ENCODE assay signal across 10 cellular contexts in the genomic region with DNA sequence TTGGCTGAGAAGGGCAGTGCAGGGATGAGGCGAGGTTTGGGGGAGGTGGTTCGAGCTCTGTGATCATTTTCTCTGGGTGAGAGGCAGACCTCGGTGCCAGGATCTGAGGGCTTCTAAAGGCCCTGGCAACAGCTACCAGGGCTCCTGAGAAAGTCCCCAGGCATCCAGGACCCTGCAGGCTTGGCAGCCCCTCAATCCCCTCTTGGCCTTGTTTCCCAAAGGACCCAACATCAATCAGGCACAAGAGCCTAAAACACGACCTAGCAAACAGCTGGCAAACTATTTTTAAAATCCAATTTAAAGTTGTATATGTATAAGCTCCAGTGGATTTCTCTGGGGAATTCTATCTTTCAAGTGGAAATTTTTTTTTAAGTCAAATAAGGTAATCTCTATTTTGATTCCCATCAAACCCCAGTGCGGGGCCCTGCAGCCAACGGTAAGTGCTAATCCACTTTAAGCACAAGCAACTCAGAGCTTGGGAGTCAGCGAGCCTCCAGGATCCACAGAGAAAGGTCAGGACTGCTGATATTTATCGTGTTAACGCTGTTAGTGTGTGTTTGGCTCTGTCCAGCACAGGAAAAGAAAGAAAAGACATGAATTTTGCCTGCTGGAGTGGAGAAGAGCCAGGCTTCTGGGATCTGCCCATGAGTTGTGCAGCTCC. TPM values are rescaled to one million over a fixed set of nuclear protein-coding genes. Genes with fewer than 3 reads are reported as not detected.
DNase-seq lines count a peak whose midpoint lies in the region; TF ChIP-seq lines count a peak whose summit lies in the region.
"Had no signal": no experiment of that assay in that cellular context is flagged by ENCODE, and none has a peak within 500 bp of the region (broad histone marks: within the 10 kb centered on the region; RNA-seq: fewer than 3 reads in every experiment).

No MANE protein-coding gene starts in this region.

- H3K36me3 ChIP-seq in thyroid gland: no peaks in the 10 kb centered on the region

- peaks cover 0 to 3% of the 10 kb centered on the region in 2 donors for H3K4me1 ChIP-seq in thyroid gland

- no peak for TF ChIP-seq POLR2A in thyroid gland (IDR thresholded peaks at IDR 0.05)

- no peak for TF ChIP-seq CTCF in mesothelial cell of epicardium (IDR thresholded peaks at IDR 0.05; ENCODE audit: unreplicated experiment)
- TF ChIP-seq CTCF in thyroid gland (IDR thresholded peaks at IDR 0.05): no peak
- TF ChIP-seq CTCF in GM20000 (IDR thresholded peaks at IDR 0.05; ENCODE audit: extremely low read depth, missing control alignments): no peak

- peaks cover 5% of the 10 kb centered on the region for H3K27me3 Mint-ChIP-seq in mesothelial cell of epicardium (ENCODE audit: low read depth)

- no peaks in the 10 kb centered on the region for H3K36me3 Mint-ChIP-seq in mesothelial cell of epicardium

- no peaks in the 10 kb centered on the region for H3K9me3 Mint-ChIP-seq in mesothelial cell of epicardium
- H3K9me3 Mint-ChIP-seq: immature natural killer cell had no signal

- WGBS in thyroid gland, 2 donors: 50 to 52% methylated on average over 9 of the region's 9 CpGs

- peak; percentile 21 for DNase-seq in NCI-H2227 (lab: John Stamatoyannopoulos, UW; ENCODE audit: unreplicated experiment)
- DNase-seq in caudate nucleus (lab: John Stamatoyannopoulos, UW): peak in 14 of 61 donors; percentile 7 to 76 (median 40)
- no peak for DNase-seq in mesothelial cell of epicardium (ENCODE audit: low spot score in 2 of 2, unreplicated experiment in 2 of 2)
- peak in 1 of 2 donors; percentile 10 for DNase-seq in thyroid gland
- no peak for DNase-seq in effector CD8-positive, alpha-beta T cell (lab: John Stamatoyannopoulos, UW)
- no peak for DNase-seq in NCI-H1930 (lab: John Stamatoyannopoulos, UW)
- no peak for DNase-seq in GM20000 (ENCODE audit: low spot score)
- DNase-seq: cortex of kidney, immature natural killer cell, NCI-H1105 treated with DMSO at 0.1 percent for 48 hours had no signal

- intact Hi-C loops in thyroid gland (cut with DNase I): no loop called here

- H3K4me3 Mint-ChIP-seq in mesothelial cell of epicardium: no peak overlapping the region
- H3K4me3 Mint-ChIP-seq: immature natural killer cell had no signal

- no peaks in the 10 kb centered on the region for H3K9me3 ChIP-seq in thyroid gland

- no peaks in the 10 kb centered on the region for H3K27me3 ChIP-seq in thyroid gland

- peak overlapping the region; percentile 88 for H3K27ac Mint-ChIP-seq in mesothelial cell of epicardium
- H3K27ac Mint-ChIP-seq: immature natural killer cell had no signal

- peaks cover 33% of the 10 kb centered on the region for H3K4me1 Mint-ChIP-seq in mesothelial cell of epicardium
- H3K4me1 Mint-ChIP-seq: immature natural killer cell had no signal

- H3K27ac ChIP-seq in caudate nucleus (ENCODE audit: low read depth, low read length): peak overlapping the region; percentile 85
- H3K27ac ChIP-seq in thyroid gland: peak overlapping the region in 2 of 3 donors; percentile 0 to 16

- H3K4me3 ChIP-seq in thyroid gland (replicated peaks in 1 of 3): no peak overlapping the region

RNA-seq across cellular contexts. Expression of gene MAT2A, which starts 14.9 kb away (rescaled TPM):
- total RNA-seq in mesothelial cell of epicardium (263 to 274 TPM (median 271 TPM) in 3 replicates), thyroid gland (100 to 1,000 TPM; 303 to 511 (median 354) TPM)

RNA-seq across cellular contexts. Expression of gene GGCX, which starts 37.3 kb away (rescaled TPM):
- total RNA-seq in mesothelial cell of epicardium (57.4 to 58.2 TPM (median 57.7 TPM) in 3 replicates), thyroid gland (10 to 100 TPM; 39.5 to 81.9 (median 51.6) TPM)

RNA-seq across cellular contexts. Expression of gene VAMP8, which starts 53.4 kb away (rescaled TPM):
- total RNA-seq in mesothelial cell of epicardium (51.0 to 55.7 TPM (median 55.5 TPM) in 3 replicates), thyroid gland (100 to 1,000 TPM in 3 of 4 donors, 10 to 100 TPM in 1; 89.6 to 171 (median 121) TPM)
